In genomic region chr17:74493381-74493833, GRCh38 we compare ENCODE assay signal across 8 cellular contexts. TPM values are rescaled to one million over a fixed set of nuclear protein-coding genes. Genes with fewer than 3 reads are reported as not detected.
DNase-seq lines count a peak whose midpoint lies in the region; ATAC-seq, FAIRE-seq and TF ChIP-seq lines count a peak whose summit lies in the region.

No MANE protein-coding gene starts in this region.

- no peaks in the 10 kb centered on the region for H3K36me3 Mint-ChIP-seq in CD4-positive, CD25-positive, alpha-beta regulatory T cell
- no peaks in the 10 kb centered on the region for H3K36me3 Mint-ChIP-seq in activated CD8-positive, alpha-beta T cell treated with anti-CD3 and anti-CD28 coated beads for 36 hours (ENCODE audit: low read depth)

- peaks cover 12% of the 10 kb centered on the region for H3K27me3 Mint-ChIP-seq in CD4-positive, CD25-positive, alpha-beta regulatory T cell
- no peaks in the 10 kb centered on the region for H3K27me3 Mint-ChIP-seq in activated CD8-positive, alpha-beta T cell treated with anti-CD3 and anti-CD28 coated beads for 36 hours

- no peak overlapping the region for H2BK120ac ChIP-seq in H1 (replicated peaks; ENCODE audit: low read depth, low read length)

- H3K79me2 ChIP-seq in HCT116 (ENCODE audit: insufficient read depth, low read length) = no peaks in the 10 kb centered on the region
- H3K79me2 ChIP-seq in H1 (ENCODE audit: control insufficient read depth in 1 of 2, insufficient read depth in 2 of 2, low read length in 2 of 2) = no peaks in the 10 kb centered on the region

- CTCF ChIA-PET in HCT116 (lab: Charles Lee) (interaction anchor here (1.1 to 2.2 kb wide), 4 partner anchors 76 to 187 kb away, joined by 3 to 10 read pairs (median 6); partner anchors contain the start of gene GPR142), H1 (lab: Charles Lee; ENCODE audit: partially characterized antibody) (interaction anchor here (0.6 to 5.0 kb wide), 23 partner anchors 9 to 216 kb away, joined by 3 to 60 read pairs (median 4); partner anchors contain the start of genes BTBD17 and GPR142)
- CTCF ChIA-PET in activated CD8-positive, alpha-beta T cell treated with anti-CD3 and anti-CD28 coated beads for 36 hours (lab: Charles Lee) = interaction anchor here (0.7 to 8.5 kb wide), 11 partner anchors 13 to 125 kb away, joined by 3 to 45 read pairs (median 6); partner anchors contain the start of genes CD300A and GPR142

- intact Hi-C loops in HCT116 (cut with micrococcal nuclease) = loop anchor here (1.0 kb wide), 5 partner anchors 36 to 192 kb away; no protein-coding TSS in a partner anchor
- intact Hi-C loops in activated CD8-positive, alpha-beta T cell treated with anti-CD3 and anti-CD28 coated beads for 36 hours (cut with micrococcal nuclease) = loop anchor here (5.0 kb wide), 1 partner anchor 116 kb away; no protein-coding TSS in a partner anchor

- 51% methylated on average over 10 of the region's 11 CpGs; no CpG with 5 or more reads in 1 of the 2 experiments for WGBS in H1 (ENCODE audit: extremely low coverage in 1 of 2, insufficient coverage in 1 of 2, insufficient read length in 1 of 2, insufficient replicate concordance in 2 of 2, low coverage in 1 of 2, low lambda C conversion rate in 2 of 2, missing lambda C conversion rate in 1 of 2), 2 experiments

- H3K9me3 ChIP-seq in CD4-positive, CD25-positive, alpha-beta regulatory T cell (ENCODE audit: control insufficient read depth in 2 of 2, low read length in 2 of 2) = no peaks in the 10 kb centered on the region
- no peaks in the 10 kb centered on the region for H3K9me3 ChIP-seq in HCT116 (ENCODE audit: control insufficient read depth in 1 of 2, insufficient read depth in 1 of 2, low read depth in 1 of 2, low read length in 2 of 2)
- no peaks in the 10 kb centered on the region; a peak in 1 of 4 replicates for H3K9me3 ChIP-seq in H1 (ENCODE audit: insufficient read depth in 2 of 2, low read depth in 1 of 2, low read length in 1 of 2)

- H3K4me2 ChIP-seq in HCT116 (ENCODE audit: low read length) (no peak overlapping the region), H1 (ENCODE audit: insufficient read depth in 1 of 2, low read depth in 2 of 2, low read length in 2 of 2) (no peak overlapping the region)

- no peaks in the 10 kb centered on the region; the same call in 1 of the 2 replicates for H3K23me2 ChIP-seq in H1 (ENCODE audit: low read depth, low read length)

- no peak overlapping the region for H3K18ac ChIP-seq in H1 (ENCODE audit: extremely low read depth, low read length)

- ATAC-seq in CD4-positive, CD25-positive, alpha-beta regulatory T cell (ENCODE audit: low read depth in 2 of 2) = peak; percentile 47 to 53
- peak; percentile 98 for ATAC-seq in HCT116
- ATAC-seq in activated CD8-positive, alpha-beta T cell treated with anti-CD3 and anti-CD28 coated beads for 36 hours = peak; percentile 96
- no peak for ATAC-seq in HG02870 (IDR thresholded peaks at IDR 0.05; ENCODE audit: unreplicated experiment)

- H3K4me3 ChIP-seq in CD4-positive, CD25-positive, alpha-beta regulatory T cell (ENCODE audit: low read depth, low read length) = no peak overlapping the region
- no peak overlapping the region for H3K4me3 ChIP-seq in HCT116 (replicated peaks in 1 of 2; ENCODE audit: low read depth in 1 of 2, low read length in 2 of 2)
- no peak overlapping the region for H3K4me3 ChIP-seq in H1 (ENCODE audit: extremely low read depth in 1 of 4, insufficient read depth in 2 of 4, low read depth in 3 of 4, low read length in 4 of 4)

- BruUV-seq in HCT116 (replicated peaks; lab: Mats Ljungman, UMichigan) = no TSS peak

- no peak overlapping the region for H4K5ac ChIP-seq in H1 (ENCODE audit: insufficient read length, low read depth, low read length)

- no peak overlapping the region for H3K4me3 Mint-ChIP-seq in CD4-positive, CD25-positive, alpha-beta regulatory T cell
- no peak overlapping the region for H3K4me3 Mint-ChIP-seq in activated CD8-positive, alpha-beta T cell treated with anti-CD3 and anti-CD28 coated beads for 36 hours

- TF ChIP-seq CTCF in HCT116 (IDR thresholded peaks at IDR 0.05 in 2 of 3, conservative IDR thresholded peaks at IDR 0.05 in 1 of 3; ENCODE audit: borderline replicate concordance in 1 of 3, insufficient read depth in 1 of 3, low read depth in 2 of 3, low read length in 2 of 3) = peak; percentile 97 to 99 (median 97)
- TF ChIP-seq CTCF in activated CD8-positive, alpha-beta T cell treated with anti-CD3 and anti-CD28 coated beads for 36 hours (IDR thresholded peaks at IDR 0.05) = peak; percentile 96
- TF ChIP-seq CTCF in H1 (IDR thresholded peaks at IDR 0.05; ENCODE audit: control extremely low read depth in 1 of 3, insufficient read depth in 1 of 3, low read depth in 1 of 3, low read length in 3 of 3) = peak; percentile 91 to 98 (median 92)

- TF ChIP-seq POLR2A in HCT116 (IDR thresholded peaks at IDR 0.05; ENCODE audit: borderline replicate concordance, extremely low read depth, insufficient read depth, insufficient read length) (no peak), H1 (IDR thresholded peaks at IDR 0.05; ENCODE audit: control extremely low read depth in 1 of 2, low read depth in 2 of 2, low read length in 2 of 2) (no peak)

- no peak overlapping the region for H3K14ac ChIP-seq in H1 (ENCODE audit: insufficient read length)

- TF ChIP-seq EP300 in H1 (IDR thresholded peaks at IDR 0.05; ENCODE audit: borderline replicate concordance in 1 of 2, low read depth in 2 of 2, low read length in 2 of 2) = no peak

- H2AFZ ChIP-seq in HCT116 (ENCODE audit: low read depth, low read length, poor library complexity, severe bottlenecking) (peak overlapping the region; percentile 93), H1 (ENCODE audit: low read length) (no peak overlapping the region)

- H3K9me2 ChIP-seq in HCT116 (ENCODE audit: insufficient read depth) = no peaks in the 10 kb centered on the region

- H3K4me1 Mint-ChIP-seq in CD4-positive, CD25-positive, alpha-beta regulatory T cell = peaks cover 0 to 6% (median 0%) of the 10 kb centered on the region in 4 donors
- H3K4me1 Mint-ChIP-seq in activated CD8-positive, alpha-beta T cell treated with anti-CD3 and anti-CD28 coated beads for 36 hours (ENCODE audit: low read depth) = peaks cover 3% of the 10 kb centered on the region

- H4K8ac ChIP-seq in H1 (ENCODE audit: extremely low read depth, insufficient read depth, low read length) = no peak overlapping the region

- peak; percentile 27 to 60 (median 52) for DNase-seq in CD4-positive, CD25-positive, alpha-beta regulatory T cell
- peak; percentile 73 for DNase-seq in HCT116 (ENCODE audit: low read depth, low spot score)
- DNase-seq in NCI-H774 (lab: John Stamatoyannopoulos, UW) = peak; percentile 65
- peak; percentile 76 for DNase-seq in activated CD8-positive, alpha-beta T cell treated with anti-CD3 and anti-CD28 coated beads for 36 hours
- peak; percentile 41 to 89 for DNase-seq in H1 (ENCODE audit: low read depth in 1 of 2, low spot score in 2 of 2)
- peak; percentile 84 for DNase-seq in medulla oblongata (ENCODE audit: extremely low spot score)
- DNase-seq in stimulated activated CD8-positive, alpha-beta memory T cell treated with anti-CD3 and anti-CD28 coated beads, Interleukin-15, amount 100 ng/mL, for 48 hours (ENCODE audit: low read depth in 2 of 2) = peak; percentile 19 to 44

- H2BK12ac ChIP-seq in H1 (ENCODE audit: low read depth, low read length) = no peak overlapping the region

- H3K27ac ChIP-seq in CD4-positive, CD25-positive, alpha-beta regulatory T cell (ENCODE audit: insufficient read depth, low read length, poor library complexity, severe bottlenecking) = no peak overlapping the region
- H3K27ac ChIP-seq in HCT116 (ENCODE audit: low read depth, low read length) = no peak overlapping the region
- H3K27ac ChIP-seq in H1 (ENCODE audit: low read depth, low read length) = no peak overlapping the region

- H2BK5ac ChIP-seq in H1 (ENCODE audit: low read depth, low read length) = no peak overlapping the region

- H2AK5ac ChIP-seq in H1 (ENCODE audit: low read depth, low read length) = no peak overlapping the region

- H3K27me3 ChIP-seq in CD4-positive, CD25-positive, alpha-beta regulatory T cell (ENCODE audit: control insufficient read depth, insufficient read depth, low read length) = no peaks in the 10 kb centered on the region
- no peaks in the 10 kb centered on the region for H3K27me3 ChIP-seq in HCT116 (ENCODE audit: insufficient read depth, low read length)
- H3K27me3 ChIP-seq in H1 (replicated peaks in 1 of 4; ENCODE audit: control insufficient read depth in 3 of 4, extremely low read depth in 1 of 4, insufficient read depth in 3 of 4, low read length in 3 of 4) = no peaks in the 10 kb centered on the region

- no peak overlapping the region for H3K56ac ChIP-seq in H1 (replicated peaks; ENCODE audit: insufficient read length, low read depth, low read length)

- peak; percentile 97 for TF ChIP-seq RAD21 in HCT116 (IDR thresholded peaks at IDR 0.05; ENCODE audit: low read depth)
- TF ChIP-seq RAD21 in H1 (IDR thresholded peaks at IDR 0.05 in 1 of 2, conservative IDR thresholded peaks at IDR 0.05 in 1 of 2; ENCODE audit: low read depth in 2 of 2, low read length in 2 of 2) = peak; percentile 94 to 97

- no peaks in the 10 kb centered on the region for H4K20me1 ChIP-seq in HCT116 (ENCODE audit: insufficient read depth)
- no peaks in the 10 kb centered on the region for H4K20me1 ChIP-seq in H1 (replicated peaks in 1 of 2; ENCODE audit: control insufficient read depth in 1 of 2, insufficient read depth in 2 of 2, low read length in 2 of 2)

- no peak overlapping the region for H2BK15ac ChIP-seq in H1 (ENCODE audit: low read length)

- no peak overlapping the region for H3K4ac ChIP-seq in H1 (replicated peaks; ENCODE audit: insufficient read length, low read depth, low read length)

- no peak overlapping the region for H4K91ac ChIP-seq in H1 (replicated peaks; ENCODE audit: insufficient read length, low read length)

- FAIRE-seq in H1 (lab: Jason Lieb, UNC) = peak; percentile 97

- H3K9me3 Mint-ChIP-seq in CD4-positive, CD25-positive, alpha-beta regulatory T cell = peaks cover 0 to 1% (median 0%) of the 10 kb centered on the region in 7 donors
- H3K9me3 Mint-ChIP-seq in activated CD8-positive, alpha-beta T cell treated with anti-CD3 and anti-CD28 coated beads for 36 hours = no peaks in the 10 kb centered on the region

- no peak overlapping the region for H3K27ac Mint-ChIP-seq in CD4-positive, CD25-positive, alpha-beta regulatory T cell
- no peak overlapping the region for H3K27ac Mint-ChIP-seq in activated CD8-positive, alpha-beta T cell treated with anti-CD3 and anti-CD28 coated beads for 36 hours

- POLR2A ChIA-PET in HCT116 (lab: Charles Lee) = no interaction called here
- POLR2A ChIA-PET in activated CD8-positive, alpha-beta T cell treated with anti-CD3 and anti-CD28 coated beads for 36 hours (lab: Charles Lee) = no interaction called here
- POLR2A ChIA-PET in H1 (lab: Charles Lee; ENCODE audit: partially characterized antibody) = no interaction called here

- H3K79me1 ChIP-seq in H1 (ENCODE audit: low read depth, low read length) = no peaks in the 10 kb centered on the region

- no peaks in the 10 kb centered on the region for H3K4me1 ChIP-seq in CD4-positive, CD25-positive, alpha-beta regulatory T cell (ENCODE audit: control insufficient read depth, insufficient read depth, low read length, poor library complexity, severe bottlenecking)
- no peaks in the 10 kb centered on the region for H3K4me1 ChIP-seq in HCT116 (ENCODE audit: control insufficient read depth in 1 of 2, insufficient read depth in 2 of 2, low read length in 2 of 2)
- no peaks in the 10 kb centered on the region for H3K4me1 ChIP-seq in H1 (replicated peaks in 1 of 4; ENCODE audit: control insufficient read depth in 3 of 4, insufficient read depth in 4 of 4, low read length in 3 of 4)

- RAD21 ChIA-PET in HCT116 (lab: Charles Lee; ENCODE audit: low non-redundant PET in 1 of 2, low total read pairs in 2 of 2, uncharacterized antibody in 2 of 2, unreplicated experiment in 2 of 2) = interaction anchor here in 1 of 2 experiments (2.4 kb wide), 1 partner anchor 114 kb away, joined by 6 read pairs; no protein-coding TSS in a partner anchor

- no peak overlapping the region for H2BK20ac ChIP-seq in H1 (ENCODE audit: low read length)

- H3K36me3 ChIP-seq in CD4-positive, CD25-positive, alpha-beta regulatory T cell (ENCODE audit: control insufficient read depth, insufficient read depth, low read length) = no peaks in the 10 kb centered on the region
- H3K36me3 ChIP-seq in HCT116 (ENCODE audit: control insufficient read depth in 1 of 2, insufficient read depth in 2 of 2, low read length in 2 of 2) (no peaks in the 10 kb centered on the region), H1 (ENCODE audit: control insufficient read depth in 2 of 4, insufficient read depth in 4 of 4, low read length in 3 of 4) (no peaks in the 10 kb centered on the region)

- no peak overlapping the region for H3K9ac ChIP-seq in HCT116 (ENCODE audit: low read length)
- no peak overlapping the region for H3K9ac ChIP-seq in H1 (replicated peaks in 1 of 4; ENCODE audit: extremely low read depth in 1 of 4, low read depth in 3 of 4, low read length in 3 of 4)

- H3K23ac ChIP-seq in H1 (ENCODE audit: insufficient read length) = no peak overlapping the region

RNA-seq across cellular contexts. Expression of gene CD300A, which starts 27.0 kb away (rescaled TPM):
- 4.8 TPM for total RNA-seq in CD4-positive, CD25-positive, alpha-beta regulatory T cell
- polyA plus RNA-seq in CD4-positive, CD25-positive, alpha-beta regulatory T cell = 1 to 10 TPM in 3 of 4 donors, under 1 TPM in 1; 0.39 to 3.0 (median 2.1) TPM
- 0.71 TPM for total RNA-seq in HCT116 (2021; ENCODE audit: unreplicated experiment)
- 0.11 and 0.17 TPM in 2 replicates for polyA plus RNA-seq in HCT116 (2012)
- total RNA-seq in activated CD8-positive, alpha-beta T cell treated with anti-CD3 and anti-CD28 coated beads for 36 hours = 1 to 10 TPM; 2.2 to 2.4 TPM
- total RNA-seq in H1 (2021; fragmentation: NEBNext Ultra II Directional; extraction: Animal tissue kit (Norgen Biotek cat#: 25700)) = 0.46 and 0.52 TPM in 2 replicates
- polyA plus RNA-seq in H1 (2011; rRNA removed) = 1.3 and 1.6 TPM in 2 replicates
- polyA plus RNA-seq in H1 (2011; cell fraction: cytosol; rRNA removed) = 1.5 TPM
- polyA plus RNA-seq in H1 (2011; cell fraction: nucleus; rRNA removed) = 2.0 TPM
- polyA plus RNA-seq in H1 (2012, experiment 1 of 2) = 0.75 to 2.2 TPM (median 1.1 TPM) in 4 replicates
- polyA plus RNA-seq in H1 (2012, experiment 2 of 2) = 0.81 TPM
- 1.2 TPM for polyA plus RNA-seq in H1 (2013, experiment 1 of 2)
- 1.2 TPM for polyA plus RNA-seq in H1 (2013, experiment 2 of 2)
- polyA minus RNA-seq in H1 (2011; rRNA and poly(A)+ RNA removed) = 1.2 and 1.8 TPM in 2 replicates
- polyA minus RNA-seq in H1 (2011; cell fraction: cytosol; rRNA and poly(A)+ RNA removed) = not detected
- polyA minus RNA-seq in H1 (2011; cell fraction: nucleus; rRNA and poly(A)+ RNA removed) = 0.30 TPM

RNA-seq across cellular contexts. Expression of gene CD300LB, which starts 37.9 kb away (rescaled TPM):
- not detected for total RNA-seq in CD4-positive, CD25-positive, alpha-beta regulatory T cell
- polyA plus RNA-seq in CD4-positive, CD25-positive, alpha-beta regulatory T cell = not detected
- total RNA-seq in HCT116 (2021; ENCODE audit: unreplicated experiment) = not detected
- polyA plus RNA-seq in HCT116 (2012) = not detected in 2 replicates
- not detected for total RNA-seq in activated CD8-positive, alpha-beta T cell treated with anti-CD3 and anti-CD28 coated beads for 36 hours
- not detected in 2 replicates for total RNA-seq in H1 (2021; fragmentation: NEBNext Ultra II Directional; extraction: Animal tissue kit (Norgen Biotek cat#: 25700))
- polyA plus RNA-seq in H1 (2011; rRNA removed) = not detected in 2 replicates
- polyA plus RNA-seq in H1 (2011; cell fraction: cytosol; rRNA removed) = not detected
- polyA plus RNA-seq in H1 (2011; cell fraction: nucleus; rRNA removed) = not detected
- polyA plus RNA-seq in H1 (2012, experiment 1 of 2) = not detected in 4 replicates
- not detected for polyA plus RNA-seq in H1 (2012, experiment 2 of 2)
- polyA plus RNA-seq in H1 (2013, experiment 1 of 2) = not detected
- not detected for polyA plus RNA-seq in H1 (2013, experiment 2 of 2)
- not detected in 2 replicates for polyA minus RNA-seq in H1 (2011; rRNA and poly(A)+ RNA removed)
- not detected for polyA minus RNA-seq in H1 (2011; cell fraction: cytosol; rRNA and poly(A)+ RNA removed)
- polyA minus RNA-seq in H1 (2011; cell fraction: nucleus; rRNA and poly(A)+ RNA removed) = not detected

RNA-seq across cellular contexts. Expression of gene CD300C, which starts 52.5 kb away (rescaled TPM):
- total RNA-seq in CD4-positive, CD25-positive, alpha-beta regulatory T cell = not detected
- under 1 TPM in 1 of 4 donors, not detected in 3; 0.15 TPM for polyA plus RNA-seq in CD4-positive, CD25-positive, alpha-beta regulatory T cell
- 0.15 TPM for total RNA-seq in HCT116 (2021; ENCODE audit: unreplicated experiment)
- 0.38 and 0.45 TPM in 2 replicates for polyA plus RNA-seq in HCT116 (2012)
- total RNA-seq in activated CD8-positive, alpha-beta T cell treated with anti-CD3 and anti-CD28 coated beads for 36 hours = not detected
- total RNA-seq in H1 (2021; fragmentation: NEBNext Ultra II Directional; extraction: Animal tissue kit (Norgen Biotek cat#: 25700)) = not detected in 2 replicates
- polyA plus RNA-seq in H1 (2011; rRNA removed) = not detected in 2 replicates
- polyA plus RNA-seq in H1 (2011; cell fraction: cytosol; rRNA removed) = not detected
- not detected for polyA plus RNA-seq in H1 (2011; cell fraction: nucleus; rRNA removed)
- polyA plus RNA-seq in H1 (2012, experiment 1 of 2) = not detected in 4 replicates
- polyA plus RNA-seq in H1 (2012, experiment 2 of 2) = not detected
- polyA plus RNA-seq in H1 (2013, experiment 1 of 2) = not detected
- not detected for polyA plus RNA-seq in H1 (2013, experiment 2 of 2)
- polyA minus RNA-seq in H1 (2011; rRNA and poly(A)+ RNA removed) = not detected in 2 replicates
- not detected for polyA minus RNA-seq in H1 (2011; cell fraction: cytosol; rRNA and poly(A)+ RNA removed)
- not detected for polyA minus RNA-seq in H1 (2011; cell fraction: nucleus; rRNA and poly(A)+ RNA removed)

Comparison
In these comparisons a context has a peak if more than half of its experiments do, and no peak if none do; other contexts are left out.
1. DNase-seq: peak in every context shown above with its lines; median percentile 84 in medulla oblongata; 76 in activated CD8-positive, alpha-beta T cell treated with anti-CD3 and anti-CD28 coated beads for 36 hours; 73 in HCT116; 65 in NCI-H774; 65 in H1; 52 in CD4-positive, CD25-positive, alpha-beta regulatory T cell; 32 in stimulated activated CD8-positive, alpha-beta memory T cell treated with anti-CD3 and anti-CD28 coated beads, Interleukin-15, amount 100 ng/mL, for 48 hours.